In the genomic region with DNA sequence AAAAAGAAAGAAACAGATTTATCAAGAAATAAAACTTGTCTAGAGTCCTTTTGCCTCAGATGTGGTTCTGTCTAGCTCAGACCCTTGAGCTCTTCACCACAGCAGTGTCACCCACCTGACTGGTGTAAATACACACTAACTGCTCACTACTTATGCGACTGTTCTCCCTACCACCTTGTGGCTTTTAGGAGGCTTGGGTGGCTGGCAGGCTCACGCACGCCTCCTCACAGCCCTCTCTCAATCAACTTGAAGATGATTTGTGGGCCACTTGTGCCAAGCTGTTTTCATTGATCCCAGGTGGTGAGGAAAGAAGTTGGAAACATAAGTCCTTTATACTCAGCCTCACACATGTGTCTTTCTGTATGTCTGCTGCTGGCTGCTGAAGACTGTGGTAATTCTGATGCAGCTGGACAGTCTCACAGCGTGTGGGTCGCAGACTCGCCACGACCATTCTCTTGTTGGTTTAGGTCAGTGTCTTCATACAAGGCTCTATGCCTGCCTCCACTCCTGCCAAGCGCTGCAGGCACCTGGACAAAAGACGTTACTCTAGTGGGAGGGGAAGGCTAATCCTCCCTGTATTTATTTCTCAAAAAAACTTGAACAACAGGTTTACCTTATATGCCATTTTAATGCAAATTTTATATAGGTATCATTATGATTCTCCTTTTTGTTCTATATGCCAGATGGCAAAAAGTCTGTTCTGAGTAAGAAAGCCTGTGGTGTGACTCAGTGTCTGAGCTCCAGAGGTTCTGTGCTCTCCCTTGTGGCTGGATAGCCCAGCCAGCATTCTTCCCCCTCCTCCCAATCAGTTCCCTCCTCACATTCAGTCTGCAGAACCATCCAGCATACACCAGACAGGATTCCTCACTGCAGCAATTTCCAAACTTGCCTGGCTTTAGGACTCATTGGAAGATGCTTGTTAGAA, we compare ENCODE assay signal across 8 cellular contexts.
DNase-seq lines count a peak whose midpoint lies in the region; ATAC-seq lines count a peak whose summit lies in the region.

No MANE protein-coding gene starts in this region.

- H3K14ac ChIP-seq in neuronal stem cell (ENCODE audit: low read length) = peak overlapping the region; percentile 12

- CTCF ChIA-PET in activated CD8-positive, alpha-beta memory T cell treated with anti-CD3 and anti-CD28 coated beads, Interleukin-2, amount 10 ng/mL, durations not matched to agents 7 days and 5 days (lab: Charles Lee) = no interaction called here

- H3K9ac ChIP-seq in neuronal stem cell (ENCODE audit: low read depth, low read length, poor library complexity) = peak overlapping the region; percentile 75

- H2AK5ac ChIP-seq in neuronal stem cell (ENCODE audit: low read depth, low read length) = peak overlapping the region; percentile 77

- H3K4me3 Mint-ChIP-seq in activated CD8-positive, alpha-beta memory T cell treated with anti-CD3 and anti-CD28 coated beads, Interleukin-2, amount 10 ng/mL, durations not matched to agents 7 days and 5 days = no peak overlapping the region
- no peak overlapping the region for H3K4me3 Mint-ChIP-seq in effector memory CD8-positive, alpha-beta T cell

- peak overlapping the region; percentile 77 for H3K27ac ChIP-seq in neuronal stem cell (replicated peaks; ENCODE audit: low read length)

- H3K4me3 ChIP-seq in neuronal stem cell (ENCODE audit: low read length in 2 of 2) = no peak overlapping the region

- DNase-seq in activated CD8-positive, alpha-beta memory T cell treated with anti-CD3 and anti-CD28 coated beads, Interleukin-2, amount 10 ng/mL, durations not matched to agents 7 days and 5 days = no peak
- no peak for DNase-seq in activated CD8-positive, alpha-beta memory T cell treated with anti-CD3 and anti-CD28 coated beads for 24 hours
- DNase-seq in NCI-H748 treated with DMSO at 0.1 percent for 48 hours (lab: John Stamatoyannopoulos, UW) (peak; percentile 33), neuronal stem cell (ENCODE audit: low spot score) (peak; percentile 27), HT-29 (ENCODE audit: low spot score) (no peak)
- DNase-seq in effector memory CD8-positive, alpha-beta T cell = no peak

- no peaks in the 10 kb centered on the region for H3K36me3 ChIP-seq in neuronal stem cell (replicated peaks in 1 of 2; ENCODE audit: control insufficient read depth in 2 of 2, insufficient read depth in 2 of 2, low read length in 2 of 2)

- peaks cover 22 to 27% of the 10 kb centered on the region in 2 donors for H3K4me1 ChIP-seq in neuronal stem cell (ENCODE audit: control insufficient read depth in 2 of 2, insufficient read depth in 1 of 2, low read depth in 1 of 2, low read length in 2 of 2)

- no peak overlapping the region for H4K8ac ChIP-seq in neuronal stem cell (ENCODE audit: low read depth, low read length)

- no peaks in the 10 kb centered on the region for H3K9me3 Mint-ChIP-seq in activated CD8-positive, alpha-beta memory T cell treated with anti-CD3 and anti-CD28 coated beads, Interleukin-2, amount 10 ng/mL, durations not matched to agents 7 days and 5 days (ENCODE audit: low read depth)
- H3K9me3 Mint-ChIP-seq in effector memory CD8-positive, alpha-beta T cell = no peaks in the 10 kb centered on the region

- no peaks in the 10 kb centered on the region for H3K27me3 Mint-ChIP-seq in activated CD8-positive, alpha-beta memory T cell treated with anti-CD3 and anti-CD28 coated beads, Interleukin-2, amount 10 ng/mL, durations not matched to agents 7 days and 5 days
- H3K27me3 Mint-ChIP-seq in effector memory CD8-positive, alpha-beta T cell = no peaks in the 10 kb centered on the region

- peak overlapping the region; percentile 9 for H3K18ac ChIP-seq in neuronal stem cell (ENCODE audit: low read length)

- H3K36me3 Mint-ChIP-seq in activated CD8-positive, alpha-beta memory T cell treated with anti-CD3 and anti-CD28 coated beads, Interleukin-2, amount 10 ng/mL, durations not matched to agents 7 days and 5 days = peaks cover 6% of the 10 kb centered on the region
- no peaks in the 10 kb centered on the region for H3K36me3 Mint-ChIP-seq in effector memory CD8-positive, alpha-beta T cell (ENCODE audit: insufficient read depth)

- no CpG with 5 or more reads among the region's 9 CpGs for WGBS in neuronal stem cell (ENCODE audit: extremely low coverage in 2 of 2, insufficient read length in 2 of 2, insufficient replicate concordance in 1 of 2), 2 donors

- H2BK120ac ChIP-seq in neuronal stem cell (ENCODE audit: low read depth, low read length) = no peak overlapping the region

- H2BK15ac ChIP-seq in neuronal stem cell (ENCODE audit: low read length) = no peak overlapping the region

- no peak overlapping the region for H2BK12ac ChIP-seq in neuronal stem cell (ENCODE audit: low read length)

- H3K23ac ChIP-seq in neuronal stem cell (ENCODE audit: low read depth, low read length, poor library complexity) = no peak overlapping the region

- no peaks in the 10 kb centered on the region for H3K27me3 ChIP-seq in neuronal stem cell (ENCODE audit: control insufficient read depth in 3 of 3, insufficient read depth in 3 of 3, low read depth in 1 of 3, low read length in 3 of 3)

- no peak overlapping the region for H3K4me2 ChIP-seq in neuronal stem cell (ENCODE audit: insufficient read depth, low read length, poor library complexity, severe bottlenecking)

- no peak overlapping the region for H2BK5ac ChIP-seq in neuronal stem cell (ENCODE audit: low read length)

- no peaks in the 10 kb centered on the region for H3K9me3 ChIP-seq in neuronal stem cell (replicated peaks in 1 of 2; ENCODE audit: control insufficient read depth in 2 of 2, insufficient read depth in 1 of 2, low read depth in 1 of 2, low read length in 2 of 2)

- H2AFZ ChIP-seq in neuronal stem cell (ENCODE audit: low read length) = no peak overlapping the region

- no peaks in the 10 kb centered on the region for H3K79me1 ChIP-seq in neuronal stem cell (ENCODE audit: low read depth, low read length)

- no peak overlapping the region for H3K4ac ChIP-seq in neuronal stem cell (ENCODE audit: low read length)

- ATAC-seq in activated CD8-positive, alpha-beta memory T cell treated with anti-CD3 and anti-CD28 coated beads, Interleukin-2, amount 10 ng/mL, durations not matched to agents 7 days and 5 days = peak; percentile 68
- ATAC-seq in effector memory CD8-positive, alpha-beta T cell (replicated peaks) = no peak
- ATAC-seq in HG02870 (IDR thresholded peaks at IDR 0.05; ENCODE audit: unreplicated experiment) = no peak
- no peak for ATAC-seq in HG03135 (IDR thresholded peaks at IDR 0.05; ENCODE audit: unreplicated experiment)

- H3K27ac Mint-ChIP-seq in activated CD8-positive, alpha-beta memory T cell treated with anti-CD3 and anti-CD28 coated beads, Interleukin-2, amount 10 ng/mL, durations not matched to agents 7 days and 5 days = no peak overlapping the region
- H3K27ac Mint-ChIP-seq in effector memory CD8-positive, alpha-beta T cell = peak overlapping the region; percentile 8 to 29

- peaks cover 34% of the 10 kb centered on the region for H3K4me1 Mint-ChIP-seq in activated CD8-positive, alpha-beta memory T cell treated with anti-CD3 and anti-CD28 coated beads, Interleukin-2, amount 10 ng/mL, durations not matched to agents 7 days and 5 days
- peaks cover 22 to 33% of the 10 kb centered on the region in 2 donors for H3K4me1 Mint-ChIP-seq in effector memory CD8-positive, alpha-beta T cell (ENCODE audit: low read depth in 2 of 2)

- H4K91ac ChIP-seq in neuronal stem cell (ENCODE audit: low read depth, low read length, poor library complexity) = no peak overlapping the region

Comparison
In these comparisons a context has a peak if more than half of its experiments do, and no peak if none do; other contexts are left out.
1. DNase-seq: peak in NCI-H748 treated with DMSO at 0.1 percent for 48 hours (single experiment) and neuronal stem cell (single experiment); none in activated CD8-positive, alpha-beta memory T cell treated with anti-CD3 and anti-CD28 coated beads, Interleukin-2, amount 10 ng/mL, durations not matched to agents 7 days and 5 days (single experiment), activated CD8-positive, alpha-beta memory T cell treated with anti-CD3 and anti-CD28 coated beads for 24 hours (single experiment), effector memory CD8-positive, alpha-beta T cell (0 of 3) and HT-29 (single experiment).